ENCODE assay signal across 39 cellular contexts in genomic region chr2:133173224-133173623, GRCh38.
"Had no signal": no experiment of that assay in that cellular context is flagged by ENCODE, and none has a peak within 500 bp of the region (broad histone marks: within the 10 kb centered on the region; RNA-seq: fewer than 3 reads in every experiment).

No MANE protein-coding gene starts in this region.

- H3K27me3 ChIP-seq: adrenal gland, body of pancreas, Peyer's patch, SJSA1 had no signal

- FAIRE-seq: astrocyte, bronchial epithelial cell had no signal

- H3K4me1 Mint-ChIP-seq: activated B cell treated with CpG ODN at 0.5 μM for 24 hours, T-cell, T-helper 17 cell had no signal

- ATAC-seq: activated naive CD4-positive, alpha-beta T cell treated with anti-CD3 and anti-CD28 coated beads, Interleukin-2, amount 50 U/mL, for 72 hours; activated T-cell treated with anti-CD3 and anti-CD28 coated beads, Interleukin-2, amount 50 U/mL, for 4 hours; body of pancreas; PC-3; SK-N-SH treated with all-trans-retinoic acid at 6 μM for 48 hours; T-cell; T-helper 17 cell had no signal

- H3K4me3 Mint-ChIP-seq: activated B cell treated with CpG ODN at 0.5 μM for 24 hours; activated CD4-positive, alpha-beta memory T cell treated with anti-CD3 and anti-CD28 coated beads for 36 hours; activated naive CD4-positive, alpha-beta T cell treated with anti-CD3 and anti-CD28 coated beads for 36 hours; activated T-cell treated with anti-CD3 and anti-CD28 coated beads, Interleukin-2, amount 50 U/mL, for 4 hours; activated T-helper 1 cell treated with anti-CD3 and anti-CD28 coated beads, Interleukin-12 subunit alpha, Interleukin-12 subunit beta, Interleukin-2, Interleukin-4 antibody, amounts not matched to agents 30 ng/mL and 10 ng/mL and 1 ng/mL, durations not matched to agents 14 hours and 24 hours and 36 hours; T-cell; T-helper 17 cell had no signal

- H3K9me3 ChIP-seq: body of pancreas, Peyer's patch, SJSA1 had no signal

- H3K27ac Mint-ChIP-seq: activated B cell treated with CpG ODN at 0.5 μM for 24 hours; activated CD4-positive, alpha-beta memory T cell treated with anti-CD3 and anti-CD28 coated beads for 36 hours; activated naive CD4-positive, alpha-beta T cell treated with anti-CD3 and anti-CD28 coated beads for 36 hours; activated naive CD4-positive, alpha-beta T cell treated with anti-CD3 and anti-CD28 coated beads, Interleukin-2, amount 50 U/mL, for 72 hours; activated T-helper 1 cell treated with anti-CD3 and anti-CD28 coated beads, Interleukin-12 subunit alpha, Interleukin-12 subunit beta, Interleukin-2, Interleukin-4 antibody, amounts not matched to agents 30 ng/mL and 10 ng/mL and 1 ng/mL, durations not matched to agents 14 hours and 24 hours and 36 hours; T-cell; T-helper 17 cell had no signal

- H3K36me3 ChIP-seq: adrenal gland, Peyer's patch, SJSA1 had no signal

- H3K4me1 ChIP-seq: adrenal gland, body of pancreas, Peyer's patch had no signal

- H3K4me3 ChIP-seq: adrenal gland, body of pancreas, Peyer's patch, SJSA1 had no signal

- H3K27me3 Mint-ChIP-seq: activated CD4-positive, alpha-beta memory T cell treated with anti-CD3 and anti-CD28 coated beads for 36 hours; T-helper 17 cell had no signal

- DNase-seq: activated B cell treated with CpG ODN at 0.5 μM for 24 hours; activated CD4-positive, alpha-beta memory T cell treated with anti-CD3 and anti-CD28 coated beads for 36 hours; activated CD4-positive, alpha-beta T cell treated with anti-CD3 and anti-CD28 coated beads for 4 hours; activated CD4-positive, alpha-beta T cell treated with anti-CD3 and anti-CD28 coated beads, Interleukin-2, amount 50 U/mL, for 1 hour; activated CD4-positive, CD25-positive, alpha-beta regulatory T cell treated with anti-CD3 and anti-CD28 coated beads, Interleukin-2, amount 50 U/mL, for 72 hours; activated CD8-positive, alpha-beta memory T cell treated with anti-CD3 and anti-CD28 coated beads, Interleukin-2, amount 50 U/mL, for 4 hours; activated gamma-delta T cell treated with Interleukin-2 at 50 U/mL for 16 hours; activated naive CD4-positive, alpha-beta T cell treated with anti-CD3 and anti-CD28 coated beads for 36 hours; activated T-cell treated with anti-CD3 and anti-CD28 coated beads for 4 hours; activated T-cell treated with anti-CD3 and anti-CD28 coated beads, Interleukin-2, amount 50 U/mL, for 4 hours; adrenal gland; body of pancreas; caudate nucleus; cerebellar nuclear complex; NCI-H1092 treated with DMSO at 0.1 percent for 48 hours; NCI-H1417; NCI-H146; NCI-H187; NCI-H2029 treated with DMSO at 0.1 percent for 48 hours; NCI-H2107; NCI-H2171; NCI-H510A; NCI-H526; NCI-H748 treated with DMSO at 0.1 percent for 48 hours; NK-92 treated with Interleukin-12 subunit alpha and Interleukin-12 subunit beta, amount 100 ng/mL, for 24 hours; PC-3; Peyer's patch; RPMI8226; SHP77 treated with DMSO at 0.1 percent for 48 hours; T-cell; T-helper 17 cell; T-helper 9 cell had no signal

- H3K9me3 Mint-ChIP-seq: activated B cell treated with CpG ODN at 0.5 μM for 24 hours; activated CD4-positive, alpha-beta memory T cell treated with anti-CD3 and anti-CD28 coated beads for 36 hours; activated T-cell treated with anti-CD3 and anti-CD28 coated beads, Interleukin-2, amount 50 U/mL, for 4 hours; activated T-helper 1 cell treated with anti-CD3 and anti-CD28 coated beads, Interleukin-12 subunit alpha, Interleukin-12 subunit beta, Interleukin-2, Interleukin-4 antibody, amounts not matched to agents 30 ng/mL and 10 ng/mL and 1 ng/mL, durations not matched to agents 14 hours and 24 hours and 36 hours had no signal

- H3K27ac ChIP-seq: adrenal gland, body of pancreas, Peyer's patch, SJSA1, VCaP had no signal

- H3K36me3 Mint-ChIP-seq: activated CD4-positive, alpha-beta memory T cell treated with anti-CD3 and anti-CD28 coated beads for 36 hours; activated naive CD4-positive, alpha-beta T cell treated with anti-CD3 and anti-CD28 coated beads, Interleukin-2, amount 50 U/mL, for 72 hours; T-cell had no signal
